ENCODE assay signal across 18 cellular contexts in genomic region chr16:801584-802363, GRCh38.
A peak's percentile ranks its signal among the peaks of the same experiment; 100 is the strongest.
DNase-seq lines count a peak whose midpoint lies in the region; ATAC-seq and TF ChIP-seq lines count a peak whose summit lies in the region.
"Had no signal": no experiment of that assay in that cellular context is flagged by ENCODE, and none has a peak within 500 bp of the region (broad histone marks: within the 10 kb centered on the region; RNA-seq: fewer than 3 reads in every experiment).

No MANE protein-coding gene starts in this region.

- POLR2A ChIA-PET in HEK293 (lab: Yijun Ruan, JAX), result interaction anchor here (1.9 to 3.7 kb wide), 3 partner anchors 13 to 80 kb away, joined by 4 to 23 read pairs (median 13); partner anchors contain the start of genes ANTKMT, CHTF18 and RPUSD1

- CTCF ChIA-PET in HEK293 (lab: Yijun Ruan, JAX), result no interaction called here

- H3K4me3 ChIP-seq in HEK293 (ENCODE audit: low read depth, low read length), result no peak overlapping the region
- H3K4me3 ChIP-seq: GM12878, GM23248, SJSA1 had no signal

- ATAC-seq in GM18498 (IDR thresholded peaks at IDR 0.05; ENCODE audit: unreplicated experiment), result no peak

- H3K36me3 ChIP-seq in HEK293 (ENCODE audit: control insufficient read depth in 2 of 2, insufficient read depth in 1 of 2, low read length in 2 of 2), result peaks cover 0 to 11% of the 10 kb centered on the region in 2 experiments; a peak in 1 of 3 replicates

- H3K9me3 ChIP-seq in HEK293 (ENCODE audit: control insufficient read depth, insufficient read depth, low read depth, low read length), result no peaks in the 10 kb centered on the region
- H3K9me3 ChIP-seq: SJSA1 had no signal

- peak; percentile 23 for TF ChIP-seq POLR2A in erythroblast (IDR thresholded peaks at IDR 0.05; ENCODE audit: low read length)

- H3K27ac ChIP-seq in HEK293 (ENCODE audit: extremely low read depth, low read depth, low read length), result no peak overlapping the region
- H3K27ac ChIP-seq: GM23248, RWPE1, SJSA1 had no signal

- TF ChIP-seq CTCF in HEK293 (tag by site-specific recombination; IDR thresholded peaks at IDR 0.05), result no peak

- peak; percentile 30 to 41 for DNase-seq in NCI-H524 (lab: John Stamatoyannopoulos, UW)
- no peak for DNase-seq in NCI-H524 treated with DMSO at 0.1 percent for 48 hours (lab: John Stamatoyannopoulos, UW)
- no peak for DNase-seq in erythroblast (lab: John Stamatoyannopoulos, UW)
- DNase-seq in NCI-H2196 treated with DMSO at 0.1 percent for 48 hours (lab: John Stamatoyannopoulos, UW; ENCODE audit: unreplicated experiment), result no peak
- DNase-seq: 8988T, C1 segment of cervical spinal cord, GDM1, GM23248, KG1, NCI-H1436, NCI-H2029 treated with DMSO at 0.1 percent for 48 hours, NCI-H2227 treated with DMSO at 0.1 percent for 48 hours, NCI-H526 had no signal

- H3K4me1 ChIP-seq in HEK293 (ENCODE audit: control insufficient read depth, insufficient read depth, low read length), result peaks cover 2% of the 10 kb centered on the region; the same call in 1 of the 2 replicates

TF ChIP-seq in HEK293, 187 proteins besides CTCF, POLR2A, EP300 and RAD21:
- TF ChIP-seq HIC1 (tag by site-specific recombination; IDR thresholded peaks at IDR 0.05) (peak; percentile 80), ZNF10 (tag by site-specific recombination; IDR thresholded peaks at IDR 0.05) (no peak), ZIC2 (tag by site-specific recombination; IDR thresholded peaks at IDR 0.05) (peak; percentile 51), ZNF785 (tag by site-specific recombination; IDR thresholded peaks at IDR 0.05) (no peak), ZNF629 (tag by site-specific recombination; IDR thresholded peaks at IDR 0.05) (no peak), ZBTB21 (tag by site-specific recombination; IDR thresholded peaks at IDR 0.05) (no peak), ZNF2 (tag by site-specific recombination; IDR thresholded peaks at IDR 0.05) (no peak), REPIN1 (tag by site-specific recombination; IDR thresholded peaks at IDR 0.05; ENCODE audit: low read depth) (no peak), ZNF114 (tag by site-specific recombination; IDR thresholded peaks at IDR 0.05) (no peak)
- TF ChIP-seq, protein P1, sequence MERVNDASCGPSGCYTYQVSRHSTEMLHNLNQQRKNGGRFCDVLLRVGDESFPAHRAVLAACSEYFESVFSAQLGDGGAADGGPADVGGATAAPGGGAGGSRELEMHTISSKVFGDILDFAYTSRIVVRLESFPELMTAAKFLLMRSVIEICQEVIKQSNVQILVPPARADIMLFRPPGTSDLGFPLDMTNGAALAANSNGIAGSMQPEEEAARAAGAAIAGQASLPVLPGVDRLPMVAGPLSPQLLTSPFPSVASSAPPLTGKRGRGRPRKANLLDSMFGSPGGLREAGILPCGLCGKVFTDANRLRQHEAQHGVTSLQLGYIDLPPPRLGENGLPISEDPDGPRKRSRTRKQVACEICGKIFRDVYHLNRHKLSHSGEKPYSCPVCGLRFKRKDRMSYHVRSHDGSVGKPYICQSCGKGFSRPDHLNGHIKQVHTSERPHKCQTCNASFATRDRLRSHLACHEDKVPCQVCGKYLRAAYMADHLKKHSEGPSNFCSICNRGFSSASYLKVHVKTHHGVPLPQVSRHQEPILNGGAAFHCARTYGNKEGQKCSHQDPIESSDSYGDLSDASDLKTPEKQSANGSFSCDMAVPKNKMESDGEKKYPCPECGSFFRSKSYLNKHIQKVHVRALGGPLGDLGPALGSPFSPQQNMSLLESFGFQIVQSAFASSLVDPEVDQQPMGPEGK (tag by site-specific recombination; IDR thresholded peaks at IDR 0.05), result peak; percentile 10; the same call in 1 of the 2 replicates

Comparison
In these comparisons a context has a peak if more than half of its experiments do, and no peak if none do; other contexts are left out.
1. DNase-seq: peak in NCI-H524 (2 of 2); none in NCI-H524 treated with DMSO at 0.1 percent for 48 hours (single experiment), erythroblast (0 of 2) and NCI-H2196 treated with DMSO at 0.1 percent for 48 hours (single experiment).